ENCODE assay signal across 12 cellular contexts in genomic region chr1:246588322-246588721, GRCh38. TPM values are rescaled to one million over a fixed set of nuclear protein-coding genes. Genes with fewer than 3 reads are reported as not detected.
A peak's percentile ranks its signal among the peaks of the same experiment; 100 is the strongest.
DNase-seq lines count a peak whose midpoint lies in the region; ATAC-seq, FAIRE-seq and TF ChIP-seq lines count a peak whose summit lies in the region.
"Had no signal": no experiment of that assay in that cellular context is flagged by ENCODE, and none has a peak within 500 bp of the region (broad histone marks: within the 10 kb centered on the region; RNA-seq: fewer than 3 reads in every experiment).

No MANE protein-coding gene starts in this region.

- TF ChIP-seq RAD21 in IMR-90 (IDR thresholded peaks at IDR 0.05; ENCODE audit: low read length): no peak

- no peak for FAIRE-seq in keratinocyte (lab: Jason Lieb, UNC)

- H2BK120ac ChIP-seq in IMR-90 (ENCODE audit: low read depth, low read length): peak overlapping the region; percentile 8; the same call in 1 of the 2 replicates

- intact Hi-C loops in IMR-90 (cut with micrococcal nuclease): no loop called here
- intact Hi-C loops in ascending aorta (cut with DNase I): no loop called here

- no peak overlapping the region for H3K27ac Mint-ChIP-seq in neural progenitor cell

- H3K79me2 ChIP-seq in keratinocyte (ENCODE audit: control insufficient read depth, insufficient read depth, low read length) (peaks cover 9% of the 10 kb centered on the region), neural progenitor cell (ENCODE audit: low read depth) (peaks cover 29% of the 10 kb centered on the region)

- H3K9me1 ChIP-seq in IMR-90 (ENCODE audit: insufficient read depth, low read length) (peaks cover 15% of the 10 kb centered on the region), keratinocyte (ENCODE audit: control insufficient read depth, extremely low read depth, insufficient read depth, low read length) (no peaks in the 10 kb centered on the region)

- no peak overlapping the region for H3K14ac ChIP-seq in IMR-90 (replicated peaks; ENCODE audit: low read depth, low read length)

- DNase-seq in A172 (ENCODE audit: low spot score): peak; percentile 43
- peak; percentile 88 for DNase-seq in IMR-90
- DNase-seq in ascending aorta (ENCODE audit: low spot score in 2 of 2): no peak
- DNase-seq in keratinocyte (ENCODE audit: low read depth, low spot score): no peak
- no peak for DNase-seq in inferior parietal cortex (ENCODE audit: extremely low spot score)
- DNase-seq in activated CD4-positive, alpha-beta T cell treated with anti-CD3 and anti-CD28 coated beads for 4 hours: no peak
- no peak for DNase-seq in neural progenitor cell (ENCODE audit: low spot score)
- DNase-seq: Peyer's patch, posterior cingulate gyrus had no signal

- no TSS peak for BruUV-seq in IMR-90 (replicated peaks; lab: Mats Ljungman, UMichigan)

- no peaks in the 10 kb centered on the region for H3K27me3 Mint-ChIP-seq in neural progenitor cell (ENCODE audit: insufficient read depth, low read depth)

- in situ Hi-C loops in IMR-90 (cut with MboI; ENCODE audit: low sequenced_read_pairs): no loop called here

- WGBS in IMR-90 (ENCODE audit: extremely low coverage in 2 of 2, insufficient read length in 1 of 2), 2 experiments: no CpG with 5 or more reads among the region's 1 CpG

- no peak overlapping the region for H3K56ac ChIP-seq in IMR-90 (ENCODE audit: extremely low read depth, insufficient read depth, low read length)

- H3K4me2 ChIP-seq in IMR-90 (ENCODE audit: low read depth, low read length) (no peak overlapping the region), keratinocyte (ENCODE audit: control insufficient read depth, extremely low read depth, insufficient read depth, low read depth, low read length) (no peak overlapping the region), neural progenitor cell (no peak overlapping the region)

- H3K36me3 ChIP-seq in IMR-90 (ENCODE audit: control insufficient read depth, insufficient read depth, low read length) (peaks cover 8% of the 10 kb centered on the region), ascending aorta (peaks cover 5 to 9% of the 10 kb centered on the region in 2 donors), keratinocyte (ENCODE audit: control insufficient read depth in 2 of 2, extremely low read depth in 1 of 2, insufficient read depth in 2 of 2, low read length in 2 of 2) (no peaks in the 10 kb centered on the region), neural progenitor cell (no peaks in the 10 kb centered on the region)
- H3K36me3 ChIP-seq: thoracic aorta had no signal

- no peak overlapping the region for H2AK9ac ChIP-seq in IMR-90 (replicated peaks; ENCODE audit: low read depth, low read length, poor library complexity)

- H3K4me3 ChIP-seq in IMR-90 (ENCODE audit: insufficient read depth, low read depth, low read length) (no peak overlapping the region), ascending aorta (no peak overlapping the region), keratinocyte (ENCODE audit: control insufficient read depth in 2 of 3, extremely low read depth in 1 of 3, insufficient read depth in 2 of 3, low read depth in 1 of 3, low read length in 3 of 3) (no peak overlapping the region), neural progenitor cell (no peak overlapping the region)
- H3K4me3 ChIP-seq: cardiac muscle cell, Peyer's patch had no signal

- H4K8ac ChIP-seq in IMR-90 (ENCODE audit: low read depth in 2 of 2, low read length in 2 of 2): peak overlapping the region in 1 of 2 experiments; percentile 34; a peak in 1 of 4 replicates

- no peak overlapping the region for H3K18ac ChIP-seq in IMR-90 (ENCODE audit: low read depth, low read length)

- H2AFZ ChIP-seq in IMR-90 (replicated peaks; ENCODE audit: low read length, poor library complexity) (no peak overlapping the region), keratinocyte (ENCODE audit: control insufficient read depth, low read length) (no peak overlapping the region), neural progenitor cell (replicated peaks) (no peak overlapping the region)

- dilution Hi-C loops in IMR-90 (cut with HindIII; ENCODE audit: low sequenced_read_pairs, unreplicated experiment): no loop called here
- dilution Hi-C loops in keratinocyte (cut with MboI; ENCODE audit: extremely low pct_ligation_motif_present, low sequenced_read_pairs): no loop called here

- H3K27ac ChIP-seq in IMR-90 (ENCODE audit: insufficient read depth, low read length) (peak overlapping the region; percentile 63; the same call in 1 of the 2 replicates), ascending aorta (peak overlapping the region; percentile 12 to 79), keratinocyte (ENCODE audit: control insufficient read depth, insufficient read depth, low read length) (peak overlapping the region; percentile 66), neural progenitor cell (no peak overlapping the region)
- H3K27ac ChIP-seq: cardiac muscle cell had no signal

- peak overlapping the region; percentile 91 for H2BK5ac ChIP-seq in IMR-90 (ENCODE audit: low read depth, low read length, poor library complexity, severe bottlenecking)

- H3K4ac ChIP-seq in IMR-90 (ENCODE audit: low read depth, low read length): no peak overlapping the region; the same call in 1 of the 2 replicates

- H3K9me3 ChIP-seq in IMR-90 (ENCODE audit: control insufficient read depth, insufficient read depth, low read length): peaks cover 2% of the 10 kb centered on the region; the same call in 1 of the 2 replicates
- no peaks in the 10 kb centered on the region for H3K9me3 ChIP-seq in ascending aorta
- no peaks in the 10 kb centered on the region for H3K9me3 ChIP-seq in keratinocyte (ENCODE audit: control insufficient read depth, low read depth, low read length)
- no peaks in the 10 kb centered on the region for H3K9me3 ChIP-seq in neural progenitor cell (ENCODE audit: low read depth)
- H3K9me3 ChIP-seq: Peyer's patch had no signal

- no peak overlapping the region for H3K9ac ChIP-seq in IMR-90 (ENCODE audit: low read depth, low read length)
- peak overlapping the region; percentile 11 for H3K9ac ChIP-seq in keratinocyte (ENCODE audit: control insufficient read depth, extremely low read depth, insufficient read depth, low read length)
- H3K9ac ChIP-seq in neural progenitor cell: no peak overlapping the region

- ATAC-seq in IMR-90 (ENCODE audit: low read depth) (peak; percentile 43), GM21381 (IDR thresholded peaks at IDR 0.05; ENCODE audit: unreplicated experiment) (no peak)

- POLR2A ChIA-PET in IMR-90 (lab: Charles Lee; ENCODE audit: unreplicated experiment): no interaction called here

- no peak overlapping the region for H4K91ac ChIP-seq in IMR-90 (ENCODE audit: insufficient read depth, low read depth, low read length)

- no peak overlapping the region for H4K5ac ChIP-seq in IMR-90 (ENCODE audit: low read depth, low read length)

- H3K4me1 ChIP-seq in IMR-90 (ENCODE audit: control insufficient read depth, insufficient read depth, low read length): peaks cover 15% of the 10 kb centered on the region
- peaks cover 0 to 25% of the 10 kb centered on the region in 2 donors for H3K4me1 ChIP-seq in ascending aorta
- H3K4me1 ChIP-seq in keratinocyte (ENCODE audit: control insufficient read depth, extremely low read depth, insufficient read depth, low read length): peaks cover 14% of the 10 kb centered on the region
- H3K4me1 ChIP-seq in neural progenitor cell: no peaks in the 10 kb centered on the region

- TF ChIP-seq POLR2A in IMR-90 (IDR thresholded peaks at IDR 0.05; ENCODE audit: low read depth, low read length): no peak

- TF ChIP-seq CTCF in IMR-90 (conservative IDR thresholded peaks at IDR 0.05; ENCODE audit: low read depth, low read length) (no peak), ascending aorta (IDR thresholded peaks at IDR 0.05) (no peak), keratinocyte (optimal IDR thresholded peaks at IDR 0.05 in 1 of 3, IDR thresholded peaks at IDR 0.05 in 1 of 3, conservative IDR thresholded peaks at IDR 0.05 in 1 of 3; ENCODE audit: extremely low read depth in 1 of 3, insufficient read depth in 2 of 3, low read length in 3 of 3) (no peak), neural progenitor cell (IDR thresholded peaks at IDR 0.05) (no peak)

- H3K79me1 ChIP-seq in IMR-90 (ENCODE audit: low read depth in 1 of 2, low read length in 2 of 2): peaks cover 20 to 53% of the 10 kb centered on the region in 2 experiments

- H2BK20ac ChIP-seq in IMR-90 (ENCODE audit: low read depth, low read length): no peak overlapping the region

- peaks cover 9% of the 10 kb centered on the region for H3K36me3 Mint-ChIP-seq in neural progenitor cell

- H2BK15ac ChIP-seq in IMR-90 (ENCODE audit: low read depth, low read length): no peak overlapping the region

- no peak overlapping the region for H3K4me3 Mint-ChIP-seq in neural progenitor cell

- H3K9me3 Mint-ChIP-seq in neural progenitor cell: peaks cover 6% of the 10 kb centered on the region

- H3K23ac ChIP-seq in IMR-90 (ENCODE audit: low read depth, low read length): no peak overlapping the region

- CTCF ChIA-PET in IMR-90 (lab: Yijun Ruan, JAX): no interaction called here

- H3K27me3 ChIP-seq in IMR-90 (ENCODE audit: control insufficient read depth, insufficient read depth, low read length) (no peaks in the 10 kb centered on the region), ascending aorta (no peaks in the 10 kb centered on the region), keratinocyte (ENCODE audit: control insufficient read depth, extremely low read depth, insufficient read depth, low read length) (no peaks in the 10 kb centered on the region), neural progenitor cell (no peaks in the 10 kb centered on the region)
- H3K27me3 ChIP-seq: cardiac muscle cell, Peyer's patch had no signal

- H4K20me1 ChIP-seq in IMR-90 (ENCODE audit: insufficient read depth, low read length) (no peaks in the 10 kb centered on the region), keratinocyte (ENCODE audit: control insufficient read depth, extremely low read depth, insufficient read depth, low read length) (no peaks in the 10 kb centered on the region), neural progenitor cell (ENCODE audit: low read depth) (peaks cover 6% of the 10 kb centered on the region)

- no peaks in the 10 kb centered on the region for H3F3A ChIP-seq in neural progenitor cell (ENCODE audit: low read depth)

- peaks cover 8% of the 10 kb centered on the region for H3K4me1 Mint-ChIP-seq in neural progenitor cell

- H2AK5ac ChIP-seq in IMR-90 (ENCODE audit: low read depth, low read length): no peak overlapping the region; the same call in 1 of the 2 replicates

RNA-seq across cellular contexts. Expression of gene CNST, which starts 22.1 kb away (rescaled TPM):
- total RNA-seq in A172 (2014; rRNA removed; shearing (Covaris generic)): 19.2 and 23.0 TPM in 2 replicates
- total RNA-seq in IMR-90 (2012; rRNA removed) (25.5 and 32.8 TPM in 2 replicates), ascending aorta (125 TPM), neural progenitor cell (ENCODE audit: low replicate concordance) (15.5 and 25.6 TPM in 2 replicates)
- polyA plus RNA-seq in IMR-90 (2012; rRNA removed) (14.6 and 15.4 TPM in 2 replicates), keratinocyte (6.7 to 9.8 TPM (median 7.1 TPM) in 3 replicates)
- 5.6 and 7.6 TPM in 2 replicates for polyA plus RNA-seq in IMR-90 (2012; cell fraction: cytosol; rRNA removed)
- polyA plus RNA-seq in IMR-90 (2012; cell fraction: nucleus; rRNA removed; ENCODE audit: low replicate concordance): 8.0 and 21.3 TPM in 2 replicates
- polyA plus RNA-seq in keratinocyte (2011; ENCODE audit: low read depth): 15.8 TPM
- 4.1 and 7.5 TPM in 2 replicates for polyA plus RNA-seq in keratinocyte (2011; cell fraction: cytosol; rRNA removed)
- polyA plus RNA-seq in keratinocyte (2011; cell fraction: nucleus; rRNA removed): 9.9 and 11.4 TPM in 2 replicates
- 6.9 and 11.3 TPM in 2 replicates for polyA plus RNA-seq in keratinocyte (2012; ENCODE audit: low replicate concordance)
- 3.5 to 30.1 TPM (median 13.8 TPM) in 3 replicates for polyA minus RNA-seq in keratinocyte
- polyA minus RNA-seq in keratinocyte (2011; cell fraction: cytosol; rRNA and poly(A)+ RNA removed): 8.2 TPM
- polyA minus RNA-seq in keratinocyte (2011; cell fraction: nucleus; rRNA and poly(A)+ RNA removed): 8.8 and 17.3 TPM in 2 replicates

RNA-seq across cellular contexts. Expression of gene TFB2M, which starts 22.3 kb away (rescaled TPM):
- total RNA-seq in A172 (2014; rRNA removed; shearing (Covaris generic)): 37.8 and 40.1 TPM in 2 replicates
- total RNA-seq in IMR-90 (2012; rRNA removed) (13.3 and 22.8 TPM in 2 replicates), ascending aorta (1.6 TPM), neural progenitor cell (ENCODE audit: low replicate concordance) (16.4 and 21.1 TPM in 2 replicates)
- polyA plus RNA-seq in IMR-90 (2012; rRNA removed) (13.7 and 15.7 TPM in 2 replicates), keratinocyte (13.4 to 28.6 TPM (median 17.7 TPM) in 3 replicates)
- polyA plus RNA-seq in IMR-90 (2012; cell fraction: cytosol; rRNA removed): 5.1 and 6.2 TPM in 2 replicates
- polyA plus RNA-seq in IMR-90 (2012; cell fraction: nucleus; rRNA removed; ENCODE audit: low replicate concordance): 4.6 and 8.7 TPM in 2 replicates
- polyA plus RNA-seq in keratinocyte (2011; ENCODE audit: low read depth): 13.4 TPM
- 13.2 and 20.7 TPM in 2 replicates for polyA plus RNA-seq in keratinocyte (2011; cell fraction: cytosol; rRNA removed)
- polyA plus RNA-seq in keratinocyte (2011; cell fraction: nucleus; rRNA removed): 14.1 and 23.2 TPM in 2 replicates
- 16.2 and 17.1 TPM in 2 replicates for polyA plus RNA-seq in keratinocyte (2012; ENCODE audit: low replicate concordance)
- polyA minus RNA-seq in keratinocyte: 2.8 to 7.5 TPM (median 3.0 TPM) in 3 replicates
- 6.3 TPM for polyA minus RNA-seq in keratinocyte (2011; cell fraction: cytosol; rRNA and poly(A)+ RNA removed)
- polyA minus RNA-seq in keratinocyte (2011; cell fraction: nucleus; rRNA and poly(A)+ RNA removed): 6.2 and 9.8 TPM in 2 replicates

Comparison
In these comparisons a context has a peak if more than half of its experiments do, and no peak if none do; other contexts are left out.
1. DNase-seq: peak in A172 (single experiment) and IMR-90 (single experiment); none in ascending aorta (0 of 2), keratinocyte (single experiment), inferior parietal cortex (single experiment), activated CD4-positive, alpha-beta T cell treated with anti-CD3 and anti-CD28 coated beads for 4 hours (0 of 2) and neural progenitor cell (single experiment).